ENCODE assay signal across 9 cellular contexts in genomic region chr10:114623661-114624294, GRCh38. TPM values are rescaled to one million over a fixed set of nuclear protein-coding genes. Genes with fewer than 3 reads are reported as not detected.
DNase-seq lines count a peak whose midpoint lies in the region; ATAC-seq and TF ChIP-seq lines count a peak whose summit lies in the region.
"Had no signal": no experiment of that assay in that cellular context is flagged by ENCODE, and none has a peak within 500 bp of the region (broad histone marks: within the 10 kb centered on the region; RNA-seq: fewer than 3 reads in every experiment).

No MANE protein-coding gene starts in this region.

- TF ChIP-seq EP300 in gastroesophageal sphincter (IDR thresholded peaks at IDR 0.05) (no peak), stomach (IDR thresholded peaks at IDR 0.05) (no peak)

- TF ChIP-seq CTCF in gastroesophageal sphincter (IDR thresholded peaks at IDR 0.05) (peak in 1 of 4 experiments; percentile 15), stomach (IDR thresholded peaks at IDR 0.05) (no peak)

- 0 to 21% methylated on average over 2 of the region's 2 CpGs for WGBS in gastroesophageal sphincter (ENCODE audit: low coverage in 1 of 2), 2 donors
- WGBS in stomach, 5 donors, result 10 to 20% (median 14%) methylated on average over 2 of the region's 2 CpGs

- H3K27ac ChIP-seq in SJCRH30 (peak overlapping the region; percentile 69), gastroesophageal sphincter (peak overlapping the region; percentile 24 to 64 (median 56)), stomach (peak overlapping the region; percentile 52 to 78 (median 56))

- peaks cover 5% of the 10 kb centered on the region; the same call in 1 of the 2 replicates for H3K36me3 ChIP-seq in SJCRH30
- H3K36me3 ChIP-seq in gastroesophageal sphincter, result no peaks in the 10 kb centered on the region
- H3K36me3 ChIP-seq in stomach, result no peaks in the 10 kb centered on the region

- H3K27me3 ChIP-seq in SJCRH30 (no peaks in the 10 kb centered on the region), gastroesophageal sphincter (no peaks in the 10 kb centered on the region), stomach (no peaks in the 10 kb centered on the region)

- DNase-seq in HCEC 1CT (peak; percentile 63), SJCRH30 (peak; percentile 82 to 93), stomach (no peak), putamen (ENCODE audit: low spot score) (no peak), globus pallidus (ENCODE audit: low spot score) (no peak), posterior cingulate gyrus (no peak)
- DNase-seq: NCI-H510A had no signal

- H3K9me3 ChIP-seq in SJCRH30 (replicated peaks), result peaks cover 6% of the 10 kb centered on the region
- no peaks in the 10 kb centered on the region for H3K9me3 ChIP-seq in gastroesophageal sphincter
- H3K9me3 ChIP-seq in stomach, result no peaks in the 10 kb centered on the region

- H3K4me3 ChIP-seq in SJCRH30 (no peak overlapping the region), gastroesophageal sphincter (no peak overlapping the region), stomach (no peak overlapping the region)

- intact Hi-C loops in stomach (cut with DNase I; ENCODE audit: low total_unique reads), result no loop called here
- intact Hi-C loops in posterior cingulate gyrus (cut with DNase I), result no loop called here

- ATAC-seq in gastroesophageal sphincter (peak; percentile 84), HG03520 (IDR thresholded peaks at IDR 0.05; ENCODE audit: unreplicated experiment) (no peak)

- peaks cover 34% of the 10 kb centered on the region for H3K4me1 ChIP-seq in SJCRH30
- H3K4me1 ChIP-seq in gastroesophageal sphincter, result peaks cover 0 to 25% (median 17%) of the 10 kb centered on the region in 3 donors
- H3K4me1 ChIP-seq in stomach, result peaks cover 17 to 39% (median 24%) of the 10 kb centered on the region in 4 donors

- TF ChIP-seq POLR2A in gastroesophageal sphincter (IDR thresholded peaks at IDR 0.05) (no peak), stomach (IDR thresholded peaks at IDR 0.05) (no peak)

RNA-seq across cellular contexts. Expression of gene ABLIM1, which starts 34.3 kb away (rescaled TPM):
- 23.5 and 23.9 TPM in 2 replicates for total RNA-seq in SJCRH30 (2014; rRNA removed; shearing (Covaris generic))
- total RNA-seq in gastroesophageal sphincter, result 100 to 1,000 TPM in 2 of 4 donors, 10 to 100 TPM in 2; 75.2 to 172 (median 110) TPM
- 100 to 1,000 TPM in 3 of 5 donors, 10 to 100 TPM in 2; 28.1 to 276 (median 198) TPM for total RNA-seq in stomach
- 10 to 100 TPM; 30.2 to 87.2 (median 30.3) TPM for polyA plus RNA-seq in stomach

Comparison
In these comparisons a context has a peak if more than half of its experiments do, and no peak if none do; other contexts are left out.
1. DNase-seq: peak in HCEC 1CT (single experiment) and SJCRH30 (2 of 2); none in stomach (single experiment), putamen (single experiment), globus pallidus (single experiment) and posterior cingulate gyrus (0 of 10).
2. Peak in every context shown above with its lines, with median percentiles within 50 percentile points of each other: H3K27ac ChIP-seq.